8 cellular contexts compared by ENCODE assay signal in genomic region chr17:27457731-27458523, GRCh38. TPM values are rescaled to one million over a fixed set of nuclear protein-coding genes. Genes with fewer than 3 reads are reported as not detected.
DNase-seq lines count a peak whose midpoint lies in the region; ATAC-seq and TF ChIP-seq lines count a peak whose summit lies in the region.

No MANE protein-coding gene starts in this region.

- H3K36me3 ChIP-seq in thyroid gland = no peaks in the 10 kb centered on the region

- peak in 1 of 2 donors; percentile 23 for TF ChIP-seq POLR2A in thyroid gland (IDR thresholded peaks at IDR 0.05)

- H3K4me3 Mint-ChIP-seq in activated naive CD8-positive, alpha-beta T cell treated with anti-CD3 and anti-CD28 coated beads for 36 hours = peak overlapping the region; percentile 97

- TF ChIP-seq CTCF in thyroid gland (IDR thresholded peaks at IDR 0.05) = no peak

- 24 to 31% methylated on average over 14 of the region's 14 CpGs for WGBS in thyroid gland, 2 donors

- H3K27me3 Mint-ChIP-seq in activated naive CD8-positive, alpha-beta T cell treated with anti-CD3 and anti-CD28 coated beads for 36 hours = no peaks in the 10 kb centered on the region

- H3K4me1 ChIP-seq in thyroid gland = peaks cover 27 to 44% of the 10 kb centered on the region in 2 donors

- intact Hi-C loops in thyroid gland (cut with DNase I) (loop anchor here (10.0 kb wide), 1 partner anchor 137 kb away; no protein-coding TSS in a partner anchor), left colon (cut with DNase I, micrococcal nuclease) (loop anchor here in 1 of 2 donors (10.0 kb wide), 1 partner anchor 137 kb away; no protein-coding TSS in a partner anchor)

- peak overlapping the region in 2 of 3 donors; percentile 41 to 77 for H3K4me3 ChIP-seq in thyroid gland (replicated peaks in 1 of 3)

- no peaks in the 10 kb centered on the region for H3K27me3 ChIP-seq in thyroid gland

- ATAC-seq in left colon (no peak), GM21529 (IDR thresholded peaks at IDR 0.05; ENCODE audit: unreplicated experiment) (no peak), HG03354 (IDR thresholded peaks at IDR 0.05; ENCODE audit: poor library complexity, severe bottlenecking, unreplicated experiment) (no peak)

- peak overlapping the region; percentile 78 for H3K27ac Mint-ChIP-seq in activated naive CD8-positive, alpha-beta T cell treated with anti-CD3 and anti-CD28 coated beads for 36 hours

- H3K27ac ChIP-seq in thyroid gland = peak overlapping the region in 2 of 3 donors; percentile 85 to 92

- no peaks in the 10 kb centered on the region for H3K9me3 ChIP-seq in thyroid gland

- DNase-seq in EL (peak; percentile 24), LHCN-M2 (ENCODE audit: low read depth) (peak; percentile 51), left kidney (ENCODE audit: low read depth, low spot score) (peak; percentile 56), thyroid gland (peak; percentile 31 to 32), left colon (no peak)
- DNase-seq in activated naive CD8-positive, alpha-beta T cell treated with anti-CD3 and anti-CD28 coated beads for 36 hours = no peak

- H3K9me3 Mint-ChIP-seq in activated naive CD8-positive, alpha-beta T cell treated with anti-CD3 and anti-CD28 coated beads for 36 hours = no peaks in the 10 kb centered on the region

- H3K36me3 Mint-ChIP-seq in activated naive CD8-positive, alpha-beta T cell treated with anti-CD3 and anti-CD28 coated beads for 36 hours = peaks cover 15% of the 10 kb centered on the region

- peaks cover 44% of the 10 kb centered on the region for H3K4me1 Mint-ChIP-seq in activated naive CD8-positive, alpha-beta T cell treated with anti-CD3 and anti-CD28 coated beads for 36 hours

RNA-seq across cellular contexts. Expression of gene KSR1, which starts 1.7 kb away (rescaled TPM):
- total RNA-seq in LHCN-M2 (2014; rRNA removed) = 4.9 and 6.0 TPM in 2 replicates
- polyA plus RNA-seq in LHCN-M2 (2012) = 4.7 TPM
- 10 to 100 TPM; 58.9 to 62.5 TPM for total RNA-seq in activated naive CD8-positive, alpha-beta T cell treated with anti-CD3 and anti-CD28 coated beads for 36 hours
- total RNA-seq in thyroid gland = 10 to 100 TPM; 35.9 to 75.5 (median 67.7) TPM
- 10 to 100 TPM; 19.0 to 29.1 TPM for total RNA-seq in left colon

Comparison
In these comparisons a context has a peak if more than half of its experiments do, and no peak if none do; other contexts are left out.
1. DNase-seq: peak in EL (single experiment), LHCN-M2 (single experiment), left kidney (single experiment) and thyroid gland (2 of 2); none in activated naive CD8-positive, alpha-beta T cell treated with anti-CD3 and anti-CD28 coated beads for 36 hours (single experiment) and left colon (0 of 2).